ENCODE assay signal across 8 cellular contexts in genomic region chr6:10521104-10521808, GRCh38. TPM values are rescaled to one million over a fixed set of nuclear protein-coding genes. Genes with fewer than 3 reads are reported as not detected.
DNase-seq lines count a peak whose midpoint lies in the region; ATAC-seq and TF ChIP-seq lines count a peak whose summit lies in the region.

Gene GCNT2, plus strand, starts transcription at chr6:10521351. Its CDS starts 7,561 bp downstream, at chr6:10528912.

- DNase-seq in WTC11 (ENCODE audit: low spot score) (peak; percentile 63), iPS DF 19.7 (ENCODE audit: low read depth, low spot score) (peak; percentile 85), substantia nigra (lab: John Stamatoyannopoulos, UW) (no peak), NCI-H1694 (lab: John Stamatoyannopoulos, UW) (no peak)
- DNase-seq in stimulated activated naive B cell treated with anti-CD40 and anti-IgM and Interleukin-4, amounts not matched to agents 10 μg/mL and 1 μg/mL and 100 μg/mL, for 72 hours: no peak
- DNase-seq in activated naive CD4-positive, alpha-beta T cell treated with anti-CD3 and anti-CD28 coated beads, Interleukin-2, amount 50 U/mL, for 16 hours: no peak

- ATAC-seq in GM18870 (IDR thresholded peaks at IDR 0.05; ENCODE audit: unreplicated experiment) (peak; percentile 47), HG03378 (IDR thresholded peaks at IDR 0.05; ENCODE audit: unreplicated experiment) (peak; percentile 51), WTC11 (peak; percentile 85)
- peak; percentile 62 to 66 for ATAC-seq in stimulated activated naive B cell treated with anti-CD40 and anti-IgM and Interleukin-4, amounts not matched to agents 10 μg/mL and 1 μg/mL and 100 μg/mL, for 72 hours (replicated peaks)

- no peak within 1 kb of the TSS for H3K27ac ChIP-seq in substantia nigra (ENCODE audit: low read depth, low read length, poor library complexity, severe bottlenecking)

- TF ChIP-seq CTCF in WTC11 (IDR thresholded peaks at IDR 0.05): no peak

- peaks cover 62% of the 10 kb centered on the region for H3K4me1 Mint-ChIP-seq in WTC11
- peaks cover 33 to 66% of the 10 kb centered on the region in 2 donors for H3K4me1 Mint-ChIP-seq in stimulated activated naive B cell treated with anti-CD40 and anti-IgM and Interleukin-4, amounts not matched to agents 10 μg/mL and 1 μg/mL and 100 μg/mL, for 72 hours

- H3K9me3 Mint-ChIP-seq in WTC11: no peaks in the 10 kb centered on the region
- H3K9me3 Mint-ChIP-seq in stimulated activated naive B cell treated with anti-CD40 and anti-IgM and Interleukin-4, amounts not matched to agents 10 μg/mL and 1 μg/mL and 100 μg/mL, for 72 hours: no peaks in the 10 kb centered on the region

- POLR2A ChIA-PET in WTC11 (lab: Charles Lee): interaction anchor here (0.5 to 1.8 kb wide), 9 partner anchors 34 to 202 kb away, joined by 3 to 10 read pairs (median 4); partner anchors contain the start of genes C6orf52, PAK1IP1 and TMEM14C

- CTCF ChIA-PET in WTC11 (lab: Charles Lee): interaction anchor here (0.6 to 1.9 kb wide), 5 partner anchors 11 to 101 kb away, joined by 4 to 16 read pairs (median 6); no protein-coding TSS in a partner anchor

- H3K27me3 Mint-ChIP-seq in WTC11 (ENCODE audit: low read depth): no peaks in the 10 kb centered on the region
- no peaks in the 10 kb centered on the region for H3K27me3 Mint-ChIP-seq in stimulated activated naive B cell treated with anti-CD40 and anti-IgM and Interleukin-4, amounts not matched to agents 10 μg/mL and 1 μg/mL and 100 μg/mL, for 72 hours

- peak within 1 kb of the TSS; percentile 99 for H3K27ac Mint-ChIP-seq in WTC11
- peak within 1 kb of the TSS; percentile 80 for H3K27ac Mint-ChIP-seq in stimulated activated naive B cell treated with anti-CD40 and anti-IgM and Interleukin-4, amounts not matched to agents 10 μg/mL and 1 μg/mL and 100 μg/mL, for 72 hours

- peak within 1 kb of the TSS; percentile 51 for H3K4me3 Mint-ChIP-seq in WTC11
- H3K4me3 Mint-ChIP-seq in stimulated activated naive B cell treated with anti-CD40 and anti-IgM and Interleukin-4, amounts not matched to agents 10 μg/mL and 1 μg/mL and 100 μg/mL, for 72 hours: peak within 1 kb of the TSS; percentile 53 to 76

- no peaks in the 10 kb centered on the region for H3K36me3 Mint-ChIP-seq in WTC11
- H3K36me3 Mint-ChIP-seq in stimulated activated naive B cell treated with anti-CD40 and anti-IgM and Interleukin-4, amounts not matched to agents 10 μg/mL and 1 μg/mL and 100 μg/mL, for 72 hours: no peaks in the 10 kb centered on the region

TF ChIP-seq in WTC11, 78 proteins besides CTCF, POLR2A, EP300 and RAD21:
- TF ChIP-seq, protein P1, sequence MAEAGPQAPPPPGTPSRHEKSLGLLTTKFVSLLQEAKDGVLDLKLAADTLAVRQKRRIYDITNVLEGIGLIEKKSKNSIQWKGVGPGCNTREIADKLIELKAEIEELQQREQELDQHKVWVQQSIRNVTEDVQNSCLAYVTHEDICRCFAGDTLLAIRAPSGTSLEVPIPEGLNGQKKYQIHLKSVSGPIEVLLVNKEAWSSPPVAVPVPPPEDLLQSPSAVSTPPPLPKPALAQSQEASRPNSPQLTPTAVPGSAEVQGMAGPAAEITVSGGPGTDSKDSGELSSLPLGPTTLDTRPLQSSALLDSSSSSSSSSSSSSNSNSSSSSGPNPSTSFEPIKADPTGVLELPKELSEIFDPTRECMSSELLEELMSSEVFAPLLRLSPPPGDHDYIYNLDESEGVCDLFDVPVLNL (CRISPR knock-in tag; IDR thresholded peaks at IDR 0.05; ENCODE audit: borderline replicate concordance, low read depth): no peak
- TF ChIP-seq SP1 (CRISPR knock-in tag; conservative IDR thresholded peaks at IDR 0.05) (peak; percentile 60; the same call in 1 of the 2 replicates), GABPB1 (CRISPR knock-in tag; IDR thresholded peaks at IDR 0.05) (peak; percentile 47; the same call in 1 of the 2 replicates), TEAD1 (CRISPR knock-in tag; IDR thresholded peaks at IDR 0.05) (peak; percentile 87; the same call in 1 of the 2 replicates), ZNF423 (CRISPR knock-in tag; IDR thresholded peaks at IDR 0.05) (peak; percentile 72)
- TF ChIP-seq, protein P2, sequence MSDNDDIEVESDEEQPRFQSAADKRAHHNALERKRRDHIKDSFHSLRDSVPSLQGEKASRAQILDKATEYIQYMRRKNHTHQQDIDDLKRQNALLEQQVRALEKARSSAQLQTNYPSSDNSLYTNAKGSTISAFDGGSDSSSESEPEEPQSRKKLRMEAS (CRISPR knock-in tag; IDR thresholded peaks at IDR 0.05): peak; percentile 39; the same call in 1 of the 2 replicates

RNA-seq across cellular contexts. Expression of gene GCNT2, which starts in this region (rescaled TPM):
- 51.2 to 66.7 TPM (median 62.7 TPM) in 3 replicates for total RNA-seq in WTC11 (2021)

Comparison
In these comparisons a context has a peak if more than half of its experiments do, and no peak if none do; other contexts are left out.
1. DNase-seq: peak in WTC11 (single experiment) and iPS DF 19.7 (single experiment); none in stimulated activated naive B cell treated with anti-CD40 and anti-IgM and Interleukin-4, amounts not matched to agents 10 μg/mL and 1 μg/mL and 100 μg/mL, for 72 hours (single experiment), substantia nigra (0 of 49), activated naive CD4-positive, alpha-beta T cell treated with anti-CD3 and anti-CD28 coated beads, Interleukin-2, amount 50 U/mL, for 16 hours (single experiment) and NCI-H1694 (single experiment).
2. Peak in every context shown above with its lines, with median percentiles within 50 percentile points of each other: ATAC-seq.